ENCODE assay signal across 8 cellular contexts in the genomic region with DNA sequence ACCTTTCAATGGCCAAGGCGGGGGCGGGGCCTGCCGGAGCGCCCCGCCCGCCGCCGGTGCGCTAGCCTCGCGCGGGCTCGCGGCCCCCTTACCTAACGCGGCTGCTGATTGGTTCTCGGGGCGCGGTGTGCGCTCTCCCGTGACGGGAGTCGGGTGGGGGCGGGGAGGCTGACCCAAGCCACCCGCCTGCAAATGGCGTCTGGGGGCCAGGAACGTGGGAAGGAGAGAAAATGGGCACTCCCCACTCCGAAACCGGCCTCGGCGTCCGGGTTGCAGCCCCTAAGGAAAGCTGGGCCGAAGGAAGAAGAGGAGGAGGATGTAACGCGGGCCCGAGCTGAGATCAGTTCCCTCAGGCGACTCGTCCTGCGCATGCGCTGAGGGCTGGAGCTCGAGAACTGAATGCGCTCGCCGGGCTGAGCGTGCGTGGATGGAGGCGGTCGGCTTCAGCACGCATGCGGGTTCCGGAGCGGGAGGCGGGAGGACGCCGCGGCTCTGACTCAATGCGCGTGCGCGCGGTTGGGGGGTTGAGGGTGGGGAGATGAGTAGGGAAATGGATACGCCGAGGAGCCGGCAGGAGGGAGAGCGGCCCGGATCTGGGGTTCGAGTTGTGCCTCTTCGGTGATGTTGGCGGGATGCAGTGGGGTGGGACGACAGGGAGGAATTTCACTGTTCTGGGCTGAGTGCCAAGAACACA. TPM values are rescaled to one million over a fixed set of nuclear protein-coding genes. Genes with fewer than 3 reads are reported as not detected.
A peak's percentile ranks its signal among the peaks of the same experiment; 100 is the strongest.
DNase-seq lines count a peak whose midpoint lies in the region; ATAC-seq and TF ChIP-seq lines count a peak whose summit lies in the region.

TSS of gene SMG9 (minus strand) at position 401 of the 694 bp plus-strand sequence. CDS start 4,221 bp downstream, outside the sequence.

- no peaks in the 10 kb centered on the region for H3K9me3 ChIP-seq in KOPT-K1 (ENCODE audit: insufficient read depth, low read length, poor library complexity, severe bottlenecking)
- H3K9me3 ChIP-seq in Peyer's patch = no peaks in the 10 kb centered on the region
- no peaks in the 10 kb centered on the region for H3K9me3 ChIP-seq in esophagus muscularis mucosa
- no peaks in the 10 kb centered on the region for H3K9me3 ChIP-seq in muscle layer of duodenum (ENCODE audit: control insufficient read depth in 1 of 2, low read length in 2 of 2)

- H3K27me3 ChIP-seq in Peyer's patch = no peaks in the 10 kb centered on the region
- no peaks in the 10 kb centered on the region for H3K27me3 ChIP-seq in esophagus muscularis mucosa
- no peaks in the 10 kb centered on the region for H3K27me3 ChIP-seq in muscle layer of duodenum (ENCODE audit: low read depth, low read length)

- peak within 1 kb of the TSS; percentile 55 to 66 (median 65) for H3K4me3 ChIP-seq in Peyer's patch
- peak within 1 kb of the TSS; percentile 73 to 86 (median 76) for H3K4me3 ChIP-seq in esophagus muscularis mucosa
- H3K4me3 ChIP-seq in muscle layer of duodenum (ENCODE audit: low read depth in 1 of 2, low read length in 2 of 2) = peak within 1 kb of the TSS; percentile 82 to 85

- peaks cover 0 to 16% (median 8%) of the 10 kb centered on the region in 4 donors for H3K4me1 ChIP-seq in Peyer's patch
- H3K4me1 ChIP-seq in esophagus muscularis mucosa = peaks cover 18 to 41% (median 34%) of the 10 kb centered on the region in 4 donors
- H3K4me1 ChIP-seq in muscle layer of duodenum (ENCODE audit: control insufficient read depth in 1 of 2, insufficient read depth in 2 of 2, low read length in 2 of 2) = peaks cover 0 to 23% of the 10 kb centered on the region in 2 donors

- TF ChIP-seq CTCF in Peyer's patch (IDR thresholded peaks at IDR 0.05) = peak in 1 of 6 experiments; percentile 14
- peak in 1 of 3 experiments; percentile 13 for TF ChIP-seq CTCF in esophagus muscularis mucosa (IDR thresholded peaks at IDR 0.05)

- DNase-seq in DMS79 (lab: John Stamatoyannopoulos, UW) (peak; percentile 92), Peyer's patch (peak; percentile 96 to 99 (median 98)), esophagus muscularis mucosa (ENCODE audit: extremely low spot score) (peak; percentile 98)
- DNase-seq in activated T-cell treated with anti-CD3 and anti-CD28 coated beads, Interleukin-2, amount 50 U/mL, for 48 hours = peak; percentile 99
- peak; percentile 95 for DNase-seq in stimulated activated CD8-positive, alpha-beta memory T cell treated with anti-CD3 and anti-CD28 coated beads, Interleukin-7, amount 100 ng/mL, for 24 hours (ENCODE audit: low read depth)

- intact Hi-C loops in esophagus muscularis mucosa (cut with DNase I) = no loop called here

- H3K36me3 ChIP-seq in KOPT-K1 (ENCODE audit: insufficient read depth, low read length) (peaks cover 31% of the 10 kb centered on the region), Peyer's patch (peaks cover 0 to 16% (median 0%) of the 10 kb centered on the region in 3 donors), esophagus muscularis mucosa (peaks cover 0 to 22% (median 16%) of the 10 kb centered on the region in 4 donors), muscle layer of duodenum (ENCODE audit: control insufficient read depth in 1 of 2, insufficient read depth in 2 of 2, low read length in 2 of 2) (peaks cover 3 to 20% of the 10 kb centered on the region in 2 donors)

- no peak for TF ChIP-seq EP300 in esophagus muscularis mucosa (IDR thresholded peaks at IDR 0.05)

- H3K27ac ChIP-seq in KOPT-K1 (ENCODE audit: low read depth, low read length, poor library complexity, severe bottlenecking) (peak within 1 kb of the TSS; percentile 99), Peyer's patch (peak within 1 kb of the TSS; percentile 94 to 99 (median 96)), esophagus muscularis mucosa (replicated peaks in 1 of 4) (peak within 1 kb of the TSS; percentile 98 to 99 (median 99)), muscle layer of duodenum (ENCODE audit: low read length) (peak within 1 kb of the TSS; percentile 96)

- under 1% methylated on average over 38 of the region's 70 CpGs for WGBS in esophagus muscularis mucosa

- peak; percentile 51 for ATAC-seq in GM21786 (IDR thresholded peaks at IDR 0.05; ENCODE audit: unreplicated experiment)

- TF ChIP-seq POLR2A in Peyer's patch (IDR thresholded peaks at IDR 0.05) (peak; percentile 70 to 75), esophagus muscularis mucosa (IDR thresholded peaks at IDR 0.05; ENCODE audit: low read depth) (peak; percentile 43)

RNA-seq across cellular contexts. Expression of gene SMG9, which starts in this region (rescaled TPM):
- total RNA-seq in Peyer's patch (10 to 100 TPM; 25.0 to 56.1 (median 40.8) TPM), esophagus muscularis mucosa (10 to 100 TPM in 3 of 4 donors, 1 to 10 TPM in 1; 7.5 to 25.6 (median 22.3) TPM)

Comparison
In these comparisons a context has a peak if more than half of its experiments do, and no peak if none do; other contexts are left out.
1. Peak in every context shown above with its lines: DNase-seq, ATAC-seq, H3K4me3 ChIP-seq and H3K27ac ChIP-seq.